ENCODE assay signal across 1 cellular context in the genomic region with DNA sequence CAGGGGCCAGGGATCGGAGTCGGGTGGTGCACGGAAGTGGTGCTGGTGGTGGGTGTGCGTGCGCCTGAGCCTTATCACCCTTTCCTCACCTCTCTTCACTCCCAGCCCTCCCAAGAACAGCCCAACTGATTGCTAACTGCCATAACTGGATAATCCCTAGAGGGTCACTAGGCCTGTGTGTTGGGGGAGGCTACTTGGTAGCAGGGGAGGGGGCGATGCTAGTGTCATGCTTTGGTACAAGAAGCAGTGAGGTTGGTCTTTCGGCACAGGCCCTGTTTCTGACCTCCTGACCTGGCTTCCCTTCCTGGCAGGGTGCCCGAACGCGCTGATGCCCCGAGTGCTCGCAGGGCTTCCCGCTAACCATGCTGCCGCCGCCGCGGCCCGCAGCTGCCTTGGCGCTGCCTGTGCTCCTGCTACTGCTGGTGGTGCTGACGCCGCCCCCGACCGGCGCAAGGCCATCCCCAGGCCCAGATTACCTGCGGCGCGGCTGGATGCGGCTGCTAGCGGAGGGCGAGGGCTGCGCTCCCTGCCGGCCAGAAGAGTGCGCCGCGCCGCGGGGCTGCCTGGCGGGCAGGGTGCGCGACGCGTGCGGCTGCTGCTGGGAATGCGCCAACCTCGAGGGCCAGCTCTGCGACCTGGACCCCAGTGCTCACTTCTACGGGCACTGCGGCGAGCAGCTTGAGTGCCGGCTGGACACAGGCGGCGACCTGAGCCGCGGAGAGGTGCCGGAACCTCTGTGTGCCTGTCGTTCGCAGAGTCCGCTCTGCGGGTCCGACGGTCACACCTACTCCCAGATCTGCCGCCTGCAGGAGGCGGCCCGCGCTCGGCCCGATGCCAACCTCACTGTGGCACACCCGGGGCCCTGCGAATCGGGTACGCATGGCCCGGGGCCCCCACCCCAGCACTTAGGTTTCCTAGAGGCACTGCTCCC.
TF ChIP-seq lines count a peak whose summit lies in the region.

No MANE protein-coding gene starts in this region.

TF ChIP-seq in HepG2, 621 proteins besides CTCF, POLR2A, EP300 and RAD21 (continued from another document and continues in another):
- TF ChIP-seq GMEB1 (CRISPR knock-in tag; IDR thresholded peaks at IDR 0.05; ENCODE audit: borderline replicate concordance) (peak; percentile 71; the same call in 1 of the 2 replicates), ZSCAN30 (CRISPR knock-in tag; IDR thresholded peaks at IDR 0.05) (no peak; the same call in 1 of the 2 replicates), EHMT2 (IDR thresholded peaks at IDR 0.05; ENCODE audit: borderline replicate concordance, low read depth, low read length) (no peak), HES4 (CRISPR knock-in tag; IDR thresholded peaks at IDR 0.05; ENCODE audit: borderline replicate concordance) (no peak; the same call in 1 of the 2 replicates), WIZ (CRISPR knock-in tag; IDR thresholded peaks at IDR 0.05) (no peak), ZFYVE20 (CRISPR knock-in tag; IDR thresholded peaks at IDR 0.05; ENCODE audit: borderline replicate concordance, low read depth) (peak; percentile 50; the same call in 1 of the 2 replicates), ZNF770 (CRISPR knock-in tag; IDR thresholded peaks at IDR 0.05) (peak; percentile 27; the same call in 1 of the 2 replicates), TBP (CRISPR knock-in tag; IDR thresholded peaks at IDR 0.05) (no peak), CHD2 (IDR thresholded peaks at IDR 0.05; ENCODE audit: low read depth, low read length) (peak; percentile 36; the same call in 1 of the 2 replicates), CAMTA2 (CRISPR knock-in tag; IDR thresholded peaks at IDR 0.05; ENCODE audit: borderline replicate concordance) (peak; percentile 29; the same call in 1 of the 2 replicates), RELA (CRISPR knock-in tag; IDR thresholded peaks at IDR 0.05) (peak; percentile 66; the same call in 1 of the 2 replicates), ZNF652 (CRISPR knock-in tag; IDR thresholded peaks at IDR 0.05; ENCODE audit: borderline replicate concordance, low read depth) (no peak), ZNF7 (CRISPR knock-in tag; IDR thresholded peaks at IDR 0.05) (no peak), MBNL3 (CRISPR knock-in tag; conservative IDR thresholded peaks at IDR 0.05) (no peak), MIXL1 (CRISPR knock-in tag; IDR thresholded peaks at IDR 0.05) (0 out of 2 replicates have a peak, but pooled peaks have one; percentile 23), SPEN (CRISPR knock-in tag; IDR thresholded peaks at IDR 0.05; ENCODE audit: low read depth) (peak; percentile 92), MXI1 (IDR thresholded peaks at IDR 0.05; ENCODE audit: borderline replicate concordance, low read depth, low read length) (peak; percentile 64; the same call in 1 of the 3 replicates), NFATC3 (CRISPR knock-in tag; IDR thresholded peaks at IDR 0.05) (no peak), TSC22D2 (CRISPR knock-in tag; IDR thresholded peaks at IDR 0.05; ENCODE audit: borderline replicate concordance) (peak; percentile 56; the same call in 1 of the 2 replicates), ZNF160 (CRISPR knock-in tag; IDR thresholded peaks at IDR 0.05) (peak; percentile 69; the same call in 1 of the 2 replicates), AHR (CRISPR knock-in tag; IDR thresholded peaks at IDR 0.05) (peak; percentile 25; the same call in 1 of the 2 replicates), ZNF232 (CRISPR knock-in tag; IDR thresholded peaks at IDR 0.05; ENCODE audit: borderline replicate concordance) (peak; percentile 89; the same call in 1 of the 2 replicates), DMAP1 (CRISPR knock-in tag; IDR thresholded peaks at IDR 0.05) (peak; percentile 65; the same call in 1 of the 2 replicates), FOXC1 (CRISPR knock-in tag; IDR thresholded peaks at IDR 0.05; ENCODE audit: borderline replicate concordance) (no peak), RBM22 (optimal IDR thresholded peaks at IDR 0.05; ENCODE audit: low read length) (no peak), HMGXB4 (CRISPR knock-in tag; IDR thresholded peaks at IDR 0.05; ENCODE audit: borderline replicate concordance in 1 of 2, low read depth in 1 of 2) (peak; percentile 98 to 100), PAF1 (CRISPR knock-in tag; IDR thresholded peaks at IDR 0.05) (no peak), ZNF136 (CRISPR knock-in tag; IDR thresholded peaks at IDR 0.05; ENCODE audit: low read depth) (0 out of 2 replicates have a peak, but pooled peaks have one; percentile 43), POLR2G (IDR thresholded peaks at IDR 0.05; ENCODE audit: low read depth, low read length) (peak; percentile 70), CHCHD3 (CRISPR knock-in tag; IDR thresholded peaks at IDR 0.05) (peak; percentile 96), TMF1 (CRISPR knock-in tag; IDR thresholded peaks at IDR 0.05; ENCODE audit: low read depth) (peak; percentile 61; the same call in 1 of the 2 replicates), SMAD9 (CRISPR knock-in tag; IDR thresholded peaks at IDR 0.05) (no peak), TCF7 (IDR thresholded peaks at IDR 0.05; ENCODE audit: low read depth) (no peak), ZBTB20 (CRISPR knock-in tag; IDR thresholded peaks at IDR 0.05; ENCODE audit: borderline replicate concordance, low read depth) (no peak)
- TF ChIP-seq, protein P1, sequence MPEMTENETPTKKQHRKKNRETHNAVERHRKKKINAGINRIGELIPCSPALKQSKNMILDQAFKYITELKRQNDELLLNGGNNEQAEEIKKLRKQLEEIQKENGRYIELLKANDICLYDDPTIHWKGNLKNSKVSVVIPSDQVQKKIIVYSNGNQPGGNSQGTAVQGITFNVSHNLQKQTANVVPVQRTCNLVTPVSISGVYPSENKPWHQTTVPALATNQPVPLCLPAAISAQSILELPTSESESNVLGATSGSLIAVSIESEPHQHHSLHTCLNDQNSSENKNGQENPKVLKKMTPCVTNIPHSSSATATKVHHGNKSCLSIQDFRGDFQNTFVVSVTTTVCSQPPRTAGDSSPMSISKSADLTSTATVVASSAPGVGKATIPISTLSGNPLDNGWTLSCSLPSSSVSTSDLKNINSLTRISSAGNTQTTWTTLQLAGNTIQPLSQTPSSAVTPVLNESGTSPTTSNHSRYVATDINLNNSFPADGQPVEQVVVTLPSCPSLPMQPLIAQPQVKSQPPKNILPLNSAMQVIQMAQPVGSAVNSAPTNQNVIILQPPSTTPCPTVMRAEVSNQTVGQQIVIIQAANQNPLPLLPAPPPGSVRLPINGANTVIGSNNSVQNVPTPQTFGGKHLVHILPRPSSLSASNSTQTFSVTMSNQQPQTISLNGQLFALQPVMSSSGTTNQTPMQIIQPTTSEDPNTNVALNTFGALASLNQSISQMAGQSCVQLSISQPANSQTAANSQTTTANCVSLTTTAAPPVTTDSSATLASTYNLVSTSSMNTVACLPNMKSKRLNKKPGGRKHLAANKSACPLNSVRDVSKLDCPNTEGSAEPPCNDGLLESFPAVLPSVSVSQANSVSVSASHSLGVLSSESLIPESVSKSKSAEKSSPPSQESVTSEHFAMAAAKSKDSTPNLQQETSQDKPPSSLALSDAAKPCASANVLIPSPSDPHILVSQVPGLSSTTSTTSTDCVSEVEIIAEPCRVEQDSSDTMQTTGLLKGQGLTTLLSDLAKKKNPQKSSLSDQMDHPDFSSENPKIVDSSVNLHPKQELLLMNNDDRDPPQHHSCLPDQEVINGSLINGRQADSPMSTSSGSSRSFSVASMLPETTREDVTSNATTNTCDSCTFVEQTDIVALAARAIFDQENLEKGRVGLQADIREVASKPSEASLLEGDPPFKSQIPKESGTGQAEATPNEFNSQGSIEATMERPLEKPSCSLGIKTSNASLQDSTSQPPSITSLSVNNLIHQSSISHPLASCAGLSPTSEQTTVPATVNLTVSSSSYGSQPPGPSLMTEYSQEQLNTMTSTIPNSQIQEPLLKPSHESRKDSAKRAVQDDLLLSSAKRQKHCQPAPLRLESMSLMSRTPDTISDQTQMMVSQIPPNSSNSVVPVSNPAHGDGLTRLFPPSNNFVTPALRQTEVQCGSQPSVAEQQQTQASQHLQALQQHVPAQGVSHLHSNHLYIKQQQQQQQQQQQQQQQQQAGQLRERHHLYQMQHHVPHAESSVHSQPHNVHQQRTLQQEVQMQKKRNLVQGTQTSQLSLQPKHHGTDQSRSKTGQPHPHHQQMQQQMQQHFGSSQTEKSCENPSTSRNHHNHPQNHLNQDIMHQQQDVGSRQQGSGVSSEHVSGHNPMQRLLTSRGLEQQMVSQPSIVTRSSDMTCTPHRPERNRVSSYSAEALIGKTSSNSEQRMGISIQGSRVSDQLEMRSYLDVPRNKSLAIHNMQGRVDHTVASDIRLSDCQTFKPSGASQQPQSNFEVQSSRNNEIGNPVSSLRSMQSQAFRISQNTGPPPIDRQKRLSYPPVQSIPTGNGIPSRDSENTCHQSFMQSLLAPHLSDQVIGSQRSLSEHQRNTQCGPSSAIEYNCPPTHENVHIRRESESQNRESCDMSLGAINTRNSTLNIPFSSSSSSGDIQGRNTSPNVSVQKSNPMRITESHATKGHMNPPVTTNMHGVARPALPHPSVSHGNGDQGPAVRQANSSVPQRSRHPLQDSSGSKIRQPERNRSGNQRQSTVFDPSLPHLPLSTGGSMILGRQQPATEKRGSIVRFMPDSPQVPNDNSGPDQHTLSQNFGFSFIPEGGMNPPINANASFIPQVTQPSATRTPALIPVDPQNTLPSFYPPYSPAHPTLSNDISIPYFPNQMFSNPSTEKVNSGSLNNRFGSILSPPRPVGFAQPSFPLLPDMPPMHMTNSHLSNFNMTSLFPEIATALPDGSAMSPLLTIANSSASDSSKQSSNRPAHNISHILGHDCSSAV (CRISPR knock-in tag; IDR thresholded peaks at IDR 0.05; ENCODE audit: borderline replicate concordance) = no peak
